ENCODE assay signal across 1 cellular context in genomic region chr6:50520325-50520724, GRCh38.
TF ChIP-seq lines count a peak whose summit lies in the region.

No MANE protein-coding gene starts in this region.

TF ChIP-seq in GM23338, 12 proteins besides CTCF, POLR2A, EP300 and RAD21 (continued from another document):
- no peak for TF ChIP-seq ZNF462 (CRISPR knock-in tag; IDR thresholded peaks at IDR 0.05)
- TF ChIP-seq, protein P1, sequence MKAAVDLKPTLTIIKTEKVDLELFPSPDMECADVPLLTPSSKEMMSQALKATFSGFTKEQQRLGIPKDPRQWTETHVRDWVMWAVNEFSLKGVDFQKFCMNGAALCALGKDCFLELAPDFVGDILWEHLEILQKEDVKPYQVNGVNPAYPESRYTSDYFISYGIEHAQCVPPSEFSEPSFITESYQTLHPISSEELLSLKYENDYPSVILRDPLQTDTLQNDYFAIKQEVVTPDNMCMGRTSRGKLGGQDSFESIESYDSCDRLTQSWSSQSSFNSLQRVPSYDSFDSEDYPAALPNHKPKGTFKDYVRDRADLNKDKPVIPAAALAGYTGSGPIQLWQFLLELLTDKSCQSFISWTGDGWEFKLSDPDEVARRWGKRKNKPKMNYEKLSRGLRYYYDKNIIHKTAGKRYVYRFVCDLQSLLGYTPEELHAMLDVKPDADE (IDR thresholded peaks at IDR 0.05) = no peak
TF ChIP-seq in GM23338: peak in this region for 0.
